Comparison of ENCODE assay signal across 8 cellular contexts in genomic region chr7:91880413-91881241, GRCh38. TPM values are rescaled to one million over a fixed set of nuclear protein-coding genes. Genes with fewer than 3 reads are reported as not detected.
DNase-seq lines count a peak whose midpoint lies in the region; ATAC-seq and TF ChIP-seq lines count a peak whose summit lies in the region.

A gene with protein sequence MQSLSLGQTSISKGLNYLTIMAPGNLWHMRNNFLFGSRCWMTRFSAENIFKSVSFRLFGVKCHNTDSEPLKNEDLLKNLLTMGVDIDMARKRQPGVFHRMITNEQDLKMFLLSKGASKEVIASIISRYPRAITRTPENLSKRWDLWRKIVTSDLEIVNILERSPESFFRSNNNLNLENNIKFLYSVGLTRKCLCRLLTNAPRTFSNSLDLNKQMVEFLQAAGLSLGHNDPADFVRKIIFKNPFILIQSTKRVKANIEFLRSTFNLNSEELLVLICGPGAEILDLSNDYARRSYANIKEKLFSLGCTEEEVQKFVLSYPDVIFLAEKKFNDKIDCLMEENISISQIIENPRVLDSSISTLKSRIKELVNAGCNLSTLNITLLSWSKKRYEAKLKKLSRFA (minus strand): TSS chr7:91880702. CDS start chr7:91880083, 619 bp downstream.

- H3K4me3 Mint-ChIP-seq in activated naive CD8-positive, alpha-beta T cell, result peak within 1 kb of the TSS; percentile 97

- H3K9ac ChIP-seq in parathyroid adenoma, result peak within 1 kb of the TSS; percentile 34

- H3K36me3 ChIP-seq in parathyroid adenoma (ENCODE audit: control insufficient read depth, insufficient read depth, low read length) (no peaks in the 10 kb centered on the region), transverse colon (no peaks in the 10 kb centered on the region)

- H3K27me3 ChIP-seq in parathyroid adenoma (ENCODE audit: control insufficient read depth, insufficient read depth, low read length) (no peaks in the 10 kb centered on the region), transverse colon (no peaks in the 10 kb centered on the region)

- H3K4me3 ChIP-seq in GM12864 (ENCODE audit: low read depth, low read length) (peak within 1 kb of the TSS; percentile 99), parathyroid adenoma (ENCODE audit: low read depth, low read length) (peak within 1 kb of the TSS; percentile 81), transverse colon (peak within 1 kb of the TSS; percentile 56 to 93 (median 72))

- H3K4me1 ChIP-seq in parathyroid adenoma (peaks cover 8% of the 10 kb centered on the region), transverse colon (peaks cover 0 to 18% (median 6%) of the 10 kb centered on the region in 4 donors)

- H3K9me3 Mint-ChIP-seq in activated naive CD8-positive, alpha-beta T cell (ENCODE audit: low read depth), result no peaks in the 10 kb centered on the region

- H3K36me3 Mint-ChIP-seq in activated naive CD8-positive, alpha-beta T cell, result peaks cover 19% of the 10 kb centered on the region

- ATAC-seq in HG02623 (IDR thresholded peaks at IDR 0.05; ENCODE audit: unreplicated experiment) (peak; percentile 99), Right ventricle myocardium inferior (peak; percentile 99)

- DNase-seq in GM12864 (ENCODE audit: low read depth), result peak; percentile 80
- DNase-seq in NCI-H1092 treated with DMSO at 0.1 percent for 48 hours (lab: John Stamatoyannopoulos, UW), result peak; percentile 97
- peak; percentile 96 for DNase-seq in SKM-1 treated with dmso at 0.1 percent for 144 hours (lab: John Stamatoyannopoulos, UW; ENCODE audit: unreplicated experiment)
- DNase-seq in Right ventricle myocardium inferior (ENCODE audit: missing footprints), result peak; percentile 95
- DNase-seq in transverse colon, result peak; percentile 93

- H3K27ac Mint-ChIP-seq in activated naive CD8-positive, alpha-beta T cell, result peak within 1 kb of the TSS; percentile 95

- peak; percentile 32 for TF ChIP-seq POLR2A in transverse colon (IDR thresholded peaks at IDR 0.05)

- no peak for TF ChIP-seq EP300 in transverse colon (IDR thresholded peaks at IDR 0.05; ENCODE audit: low read depth)

- H3K4me2 ChIP-seq in parathyroid adenoma (ENCODE audit: low read length), result peak within 1 kb of the TSS; percentile 87

- no peaks in the 10 kb centered on the region for H3K9me3 ChIP-seq in parathyroid adenoma (ENCODE audit: control insufficient read depth, low read length)
- H3K9me3 ChIP-seq in transverse colon, result no peaks in the 10 kb centered on the region

- peaks cover 42% of the 10 kb centered on the region for H3K4me1 Mint-ChIP-seq in activated naive CD8-positive, alpha-beta T cell (ENCODE audit: low read depth)

- H3K79me2 ChIP-seq in parathyroid adenoma, result peaks cover 7% of the 10 kb centered on the region

- WGBS in transverse colon (ENCODE audit: low coverage in 1 of 2), 2 donors, result 0 to 9% methylated on average over 1 to 38 of the region's 43 CpGs

- peak within 1 kb of the TSS; percentile 92 for H2AFZ ChIP-seq in parathyroid adenoma

- no peaks in the 10 kb centered on the region for H3K27me3 Mint-ChIP-seq in activated naive CD8-positive, alpha-beta T cell

- TF ChIP-seq CTCF in GM12864 (IDR thresholded peaks at IDR 0.05; ENCODE audit: low read depth, low read length, missing control alignments) (peak; percentile 86), parathyroid adenoma (IDR thresholded peaks at IDR 0.05) (peak; percentile 99), transverse colon (IDR thresholded peaks at IDR 0.05) (peak; percentile 92 to 95 (median 94))

- peak within 1 kb of the TSS; percentile 13 for H3K27ac ChIP-seq in parathyroid adenoma
- H3K27ac ChIP-seq in transverse colon, result peak within 1 kb of the TSS; percentile 48 to 77 (median 68)

- intact Hi-C loops in Right ventricle myocardium inferior (cut with DNase I) (loop anchor here (2.0 to 10.0 kb wide), 3 partner anchors 164 to 566 kb away; partner anchors contain the start of genes CYP51A1 and GATAD1), transverse colon (cut with DNase I; ENCODE audit: low total_unique reads) (no loop called here)

- in situ Hi-C loops in transverse colon (cut with MboI; ENCODE audit: low pct_ligation_motif_present in 1 of 4, low pct_unique_long_range_greater_than_20kb in 1 of 4, low sequenced_read_pairs in 3 of 4), result no loop called here

RNA-seq across cellular contexts. Expression of the gene that starts here (rescaled TPM):
- total RNA-seq in Right ventricle myocardium inferior (9.9 TPM), transverse colon (10 to 100 TPM in 2 of 4 donors, 1 to 10 TPM in 1, under 1 TPM in 1; 0.80 to 24.3 (median 11.3) TPM)

Comparison
In these comparisons a context has a peak if more than half of its experiments do, and no peak if none do; other contexts are left out.
1. Peak in every context shown above with its lines: DNase-seq, ATAC-seq, H3K4me3 ChIP-seq and H3K27ac ChIP-seq.